In genomic region chr2:239476029-239476756, GRCh38 we compare ENCODE assay signal across 23 cellular contexts.
A peak's percentile ranks its signal among the peaks of the same experiment; 100 is the strongest.
DNase-seq lines count a peak whose midpoint lies in the region; ATAC-seq, FAIRE-seq and TF ChIP-seq lines count a peak whose summit lies in the region.
"Had no signal": no experiment of that assay in that cellular context is flagged by ENCODE, and none has a peak within 500 bp of the region (broad histone marks: within the 10 kb centered on the region; RNA-seq: fewer than 3 reads in every experiment).

No MANE protein-coding gene starts in this region.

- H3K4ac ChIP-seq in neuronal stem cell (ENCODE audit: low read length) = no peak overlapping the region

- H3K27ac ChIP-seq in HepG2 (ENCODE audit: extremely low read length, insufficient read depth, low read length) (no peak overlapping the region), right lobe of liver (no peak overlapping the region), neuronal stem cell (replicated peaks; ENCODE audit: low read length) (no peak overlapping the region)
- H3K27ac ChIP-seq: SJSA1 had no signal

- H3K79me1 ChIP-seq in neuronal stem cell (ENCODE audit: low read depth, low read length) = no peaks in the 10 kb centered on the region

- H2BK12ac ChIP-seq in neuronal stem cell (ENCODE audit: low read length) = no peak overlapping the region

- H3K27me3 Mint-ChIP-seq in WTC11 (ENCODE audit: low read depth) = no peaks in the 10 kb centered on the region

- H3K4me1 Mint-ChIP-seq in WTC11 = no peaks in the 10 kb centered on the region
- H3K4me1 Mint-ChIP-seq: CD4-positive, alpha-beta memory T cell had no signal

- H3K9me3 Mint-ChIP-seq in WTC11 = peaks cover 14% of the 10 kb centered on the region
- H3K9me3 Mint-ChIP-seq: CD4-positive, alpha-beta memory T cell; IgD-negative memory B cell had no signal

- no peak overlapping the region for H2BK120ac ChIP-seq in neuronal stem cell (ENCODE audit: low read depth, low read length)

- 62% methylated on average over 14 of the region's 14 CpGs for WGBS in HepG2 (ENCODE audit: low lambda C conversion rate)
- WGBS in right lobe of liver (ENCODE audit: insufficient coverage, low coverage, low lambda C conversion rate, missing lambda C conversion rate) = 75% methylated on average over 7 of the region's 14 CpGs
- WGBS in neuronal stem cell (ENCODE audit: extremely low coverage in 2 of 2, insufficient read length in 2 of 2, insufficient replicate concordance in 1 of 2), 2 donors = no CpG with 5 or more reads among the region's 14 CpGs

- no peak overlapping the region for H2BK5ac ChIP-seq in neuronal stem cell (ENCODE audit: low read length)

- TF ChIP-seq CTCF in HepG2 (CRISPR knock-in tag; IDR thresholded peaks at IDR 0.05) (no peak), right lobe of liver (IDR thresholded peaks at IDR 0.05) (no peak), WTC11 (IDR thresholded peaks at IDR 0.05) (no peak)

- no peak for ATAC-seq in HepG2
- ATAC-seq in right lobe of liver = no peak
- no peak for ATAC-seq in WTC11
- ATAC-seq in HG03565 (IDR thresholded peaks at IDR 0.05; ENCODE audit: unreplicated experiment) = no peak
- ATAC-seq in GM21515 (IDR thresholded peaks at IDR 0.05; ENCODE audit: unreplicated experiment) = no peak
- ATAC-seq: HCT116, Panc1 had no signal

- H3K36me3 ChIP-seq in HepG2 (replicated peaks in 1 of 2; ENCODE audit: control insufficient read depth in 1 of 2, insufficient read depth in 2 of 2, low read length in 2 of 2) = no peaks in the 10 kb centered on the region
- no peaks in the 10 kb centered on the region for H3K36me3 ChIP-seq in right lobe of liver
- no peaks in the 10 kb centered on the region for H3K36me3 ChIP-seq in neuronal stem cell (replicated peaks in 1 of 2; ENCODE audit: control insufficient read depth in 2 of 2, insufficient read depth in 2 of 2, low read length in 2 of 2)
- H3K36me3 ChIP-seq: SJSA1 had no signal

- H3K79me2 ChIP-seq in HepG2 (ENCODE audit: insufficient read depth, low read length) = no peaks in the 10 kb centered on the region

- no peak overlapping the region for H3K4me2 ChIP-seq in HepG2 (ENCODE audit: low read depth, low read length)
- no peak overlapping the region for H3K4me2 ChIP-seq in neuronal stem cell (ENCODE audit: insufficient read depth, low read length, poor library complexity, severe bottlenecking)

- TF ChIP-seq RAD21 in HepG2 (CRISPR knock-in tag; IDR thresholded peaks at IDR 0.05) = no peak

- H4K91ac ChIP-seq in neuronal stem cell (ENCODE audit: low read depth, low read length, poor library complexity) = no peak overlapping the region

- H3K4me3 Mint-ChIP-seq in WTC11 = no peak overlapping the region
- H3K4me3 Mint-ChIP-seq: CD4-positive, alpha-beta memory T cell; IgD-negative memory B cell had no signal

- no peak overlapping the region; the same call in 1 of the 2 replicates for H3K27ac Mint-ChIP-seq in WTC11
- H3K27ac Mint-ChIP-seq: IgD-negative memory B cell had no signal

- DNase-seq in HepG2 (ENCODE audit: low spot score) (no peak), right lobe of liver (no peak), WTC11 (ENCODE audit: low spot score) (no peak), neuronal stem cell (ENCODE audit: low spot score) (no peak)
- DNase-seq in stimulated activated naive CD4-positive, alpha-beta T cell (lab: John Stamatoyannopoulos, UW) = no peak
- DNase-seq: Caco-2; CD4-positive, alpha-beta memory T cell; DMS 273 treated with DMSO at 0.1 percent for 48 hours; GOT3; Karpas-422; NCI-H1417 treated with DMSO at 0.1 percent for 48 hours; NCI-H187; NCI-H2107; NCI-H2227 treated with DMSO at 0.1 percent for 48 hours; NCI-H510A had no signal

- no peak for TF ChIP-seq EP300 in HepG2 (IDR thresholded peaks at IDR 0.05; ENCODE audit: low read depth in 2 of 2, low read length in 2 of 2)
- no peak for TF ChIP-seq EP300 in HepG2 (CRISPR knock-in tag; IDR thresholded peaks at IDR 0.05; ENCODE audit: borderline replicate concordance)

- H3K4me1 ChIP-seq in HepG2 (ENCODE audit: insufficient read depth, low read length) = no peaks in the 10 kb centered on the region
- no peaks in the 10 kb centered on the region for H3K4me1 ChIP-seq in right lobe of liver
- no peaks in the 10 kb centered on the region for H3K4me1 ChIP-seq in neuronal stem cell (ENCODE audit: control insufficient read depth in 2 of 2, insufficient read depth in 1 of 2, low read depth in 1 of 2, low read length in 2 of 2)
- H3K4me1 ChIP-seq: Caco-2, SJSA1 had no signal

- intact Hi-C loops in HepG2 (cut with micrococcal nuclease; ENCODE audit: unreplicated experiment) = no loop called here
- intact Hi-C loops in right lobe of liver (cut with DNase I) = no loop called here

- no peak overlapping the region for H3K9ac ChIP-seq in HepG2 (ENCODE audit: insufficient read depth, low read depth, low read length)
- H3K9ac ChIP-seq in neuronal stem cell (ENCODE audit: low read depth, low read length, poor library complexity) = no peak overlapping the region

- in situ Hi-C loops in HepG2 (cut with HindIII; ENCODE audit: extremely low pct_ligation_motif_present, low pct_unique_long_range_greater_than_20kb) = no loop called here

- no peak for FAIRE-seq in HepG2 (lab: Jason Lieb, UNC)
- FAIRE-seq: GM12891, HTR-8/SVneo had no signal

- no peak overlapping the region for H2AK5ac ChIP-seq in neuronal stem cell (ENCODE audit: low read depth, low read length)

- H3K9me3 ChIP-seq in HepG2 (ENCODE audit: low read length) = no peaks in the 10 kb centered on the region
- no peaks in the 10 kb centered on the region for H3K9me3 ChIP-seq in right lobe of liver
- no peaks in the 10 kb centered on the region for H3K9me3 ChIP-seq in neuronal stem cell (replicated peaks in 1 of 2; ENCODE audit: control insufficient read depth in 2 of 2, insufficient read depth in 1 of 2, low read depth in 1 of 2, low read length in 2 of 2)
- H3K9me3 ChIP-seq: Caco-2, SJSA1 had no signal

- TF ChIP-seq POLR2A in HepG2 (IDR thresholded peaks at IDR 0.05; ENCODE audit: insufficient read depth in 1 of 2, low read depth in 2 of 2, low read length in 2 of 2) (no peak), right lobe of liver (IDR thresholded peaks at IDR 0.05) (no peak)

- no peaks in the 10 kb centered on the region for H3K36me3 Mint-ChIP-seq in WTC11
- H3K36me3 Mint-ChIP-seq: CD4-positive, alpha-beta memory T cell had no signal

- H3K4me3 ChIP-seq in HepG2 (replicated peaks in 1 of 3; ENCODE audit: insufficient read depth in 1 of 3, low read depth in 2 of 3, low read length in 3 of 3) (no peak overlapping the region), right lobe of liver (no peak overlapping the region), neuronal stem cell (ENCODE audit: low read length in 2 of 2) (no peak overlapping the region)
- H3K4me3 ChIP-seq: SJSA1 had no signal

- H3K14ac ChIP-seq in neuronal stem cell (ENCODE audit: low read length) = no peak overlapping the region

- no peak overlapping the region for H3K18ac ChIP-seq in neuronal stem cell (ENCODE audit: low read length)

- no peaks in the 10 kb centered on the region for H4K20me1 ChIP-seq in HepG2 (ENCODE audit: insufficient read depth, low read length)

- CTCF ChIA-PET in HepG2 (lab: Yijun Ruan, JAX; ENCODE audit: low intra/inter-chr PET ratio, low total read pairs) (no interaction called here), WTC11 (lab: Charles Lee) (interaction anchor here (0.6 kb wide), 1 partner anchor 53 kb away, joined by 4 read pairs; no protein-coding TSS in a partner anchor)

- no peak overlapping the region for H3K23ac ChIP-seq in neuronal stem cell (ENCODE audit: low read depth, low read length, poor library complexity)

- H2AFZ ChIP-seq in HepG2 (ENCODE audit: low read length) (no peak overlapping the region), neuronal stem cell (ENCODE audit: low read length) (no peak overlapping the region)

- H2BK15ac ChIP-seq in neuronal stem cell (ENCODE audit: low read length) = no peak overlapping the region

- H3K27me3 ChIP-seq in HepG2 (ENCODE audit: control insufficient read depth in 1 of 2, insufficient read depth in 2 of 2, low read length in 2 of 2) (peaks cover 2 to 39% of the 10 kb centered on the region in 2 experiments; a peak in 3 of 5 replicates), right lobe of liver (no peaks in the 10 kb centered on the region), neuronal stem cell (ENCODE audit: control insufficient read depth in 3 of 3, insufficient read depth in 3 of 3, low read depth in 1 of 3, low read length in 3 of 3) (no peaks in the 10 kb centered on the region)

- H4K8ac ChIP-seq in neuronal stem cell (ENCODE audit: low read depth, low read length) = peak overlapping the region; percentile 57

- BruUV-seq in HepG2 (replicated peaks; lab: Mats Ljungman, UMichigan) = no TSS peak

- POLR2A ChIA-PET in HepG2 (lab: Yijun Ruan, JAX) = no interaction called here
- POLR2A ChIA-PET in WTC11 (lab: Charles Lee) = no interaction called here

TF ChIP-seq in HepG2, 621 proteins besides CTCF, POLR2A, EP300 and RAD21 (continues in another document):
- peak; percentile 95 for TF ChIP-seq ESRRA (CRISPR knock-in tag; IDR thresholded peaks at IDR 0.05; ENCODE audit: low read depth)
- 0 out of 2 replicates have a peak, but pooled peaks have one; percentile 1 for TF ChIP-seq ZNF232 (CRISPR knock-in tag; IDR thresholded peaks at IDR 0.05; ENCODE audit: borderline replicate concordance)
- TF ChIP-seq HMGA1 (CRISPR knock-in tag; conservative IDR thresholded peaks at IDR 0.05) = no peak
- TF ChIP-seq MIXL1 (CRISPR knock-in tag; IDR thresholded peaks at IDR 0.05) = no peak
- TF ChIP-seq TRIM24 (CRISPR knock-in tag; IDR thresholded peaks at IDR 0.05) = no peak
- no peak for TF ChIP-seq SALL2 (CRISPR knock-in tag; IDR thresholded peaks at IDR 0.05)
- no peak for TF ChIP-seq ZNF12 (CRISPR knock-in tag; IDR thresholded peaks at IDR 0.05)

TF ChIP-seq in WTC11, 78 proteins besides CTCF, POLR2A, EP300 and RAD21:
- TF ChIP-seq, protein P1, sequence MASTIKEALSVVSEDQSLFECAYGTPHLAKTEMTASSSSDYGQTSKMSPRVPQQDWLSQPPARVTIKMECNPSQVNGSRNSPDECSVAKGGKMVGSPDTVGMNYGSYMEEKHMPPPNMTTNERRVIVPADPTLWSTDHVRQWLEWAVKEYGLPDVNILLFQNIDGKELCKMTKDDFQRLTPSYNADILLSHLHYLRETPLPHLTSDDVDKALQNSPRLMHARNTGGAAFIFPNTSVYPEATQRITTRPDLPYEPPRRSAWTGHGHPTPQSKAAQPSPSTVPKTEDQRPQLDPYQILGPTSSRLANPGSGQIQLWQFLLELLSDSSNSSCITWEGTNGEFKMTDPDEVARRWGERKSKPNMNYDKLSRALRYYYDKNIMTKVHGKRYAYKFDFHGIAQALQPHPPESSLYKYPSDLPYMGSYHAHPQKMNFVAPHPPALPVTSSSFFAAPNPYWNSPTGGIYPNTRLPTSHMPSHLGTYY (CRISPR knock-in tag; IDR thresholded peaks at IDR 0.05) = no peak
- peak; percentile 91; the same call in 1 of the 2 replicates for TF ChIP-seq ESRRA (CRISPR knock-in tag; IDR thresholded peaks at IDR 0.05; ENCODE audit: borderline replicate concordance)

Comparison
In these comparisons a context has a peak if more than half of its experiments do, and no peak if none do; other contexts are left out.
1. Of the 50 proteins assayed by ChIP-seq in both HepG2 and WTC11: peak only in HepG2: ZNF232; only in WTC11: none; in both: ESRRA; in neither: 48.